In genomic region chr1:175317309-175317708, GRCh38 we compare ENCODE assay signal across 8 cellular contexts.
DNase-seq lines count a peak whose midpoint lies in the region; ATAC-seq, FAIRE-seq and TF ChIP-seq lines count a peak whose summit lies in the region.

No MANE protein-coding gene starts in this region.

- H3K36me3 ChIP-seq in HEK293 (ENCODE audit: control insufficient read depth in 2 of 2, insufficient read depth in 1 of 2, low read length in 2 of 2), result no peaks in the 10 kb centered on the region

- POLR2A ChIA-PET in HEK293 (lab: Yijun Ruan, JAX), result no interaction called here

- H3K9me3 ChIP-seq in HEK293 (ENCODE audit: control insufficient read depth, insufficient read depth, low read depth, low read length), result no peaks in the 10 kb centered on the region

- H3K4me1 Mint-ChIP-seq in CD14-positive monocyte, result peaks cover 9% of the 10 kb centered on the region
- H3K4me1 Mint-ChIP-seq in brain, result peaks cover 11% of the 10 kb centered on the region

- H3K9me3 Mint-ChIP-seq in CD14-positive monocyte (no peaks in the 10 kb centered on the region), brain (peaks cover 0 to 2% (median 0%) of the 10 kb centered on the region in 5 experiments)

- FAIRE-seq in urothelium cell line (lab: Jason Lieb, UNC), result no peak

- H3K36me3 Mint-ChIP-seq in CD14-positive monocyte (no peaks in the 10 kb centered on the region), brain (no peaks in the 10 kb centered on the region)

- no peak overlapping the region for H3K4me3 Mint-ChIP-seq in CD14-positive monocyte
- no peak overlapping the region for H3K4me3 Mint-ChIP-seq in brain

- no peak for ATAC-seq in HG03108 (IDR thresholded peaks at IDR 0.05; ENCODE audit: unreplicated experiment)
- ATAC-seq in HG03159 (IDR thresholded peaks at IDR 0.05; ENCODE audit: unreplicated experiment), result no peak
- ATAC-seq in HG02852 (IDR thresholded peaks at IDR 0.05; ENCODE audit: unreplicated experiment), result no peak

- H3K4me1 ChIP-seq in HEK293 (ENCODE audit: control insufficient read depth, insufficient read depth, low read length), result no peaks in the 10 kb centered on the region

- DNase-seq in CD14-positive monocyte (ENCODE audit: low spot score) (no peak), lung microvascular endothelial cell (ENCODE audit: low read depth in 2 of 2) (peak; percentile 17 to 27), urothelium cell line (ENCODE audit: low spot score) (no peak)

- no peak overlapping the region for H3K4me3 ChIP-seq in HEK293 (ENCODE audit: low read depth, low read length)

- no peak overlapping the region for H3K27ac ChIP-seq in HEK293 (ENCODE audit: extremely low read depth, low read depth, low read length)

- TF ChIP-seq CTCF in CD14-positive monocyte (IDR thresholded peaks at IDR 0.05) (peak; percentile 76), HEK293 (tag by site-specific recombination; IDR thresholded peaks at IDR 0.05) (no peak), brain (conservative IDR thresholded peaks at IDR 0.05) (peak; percentile 13 to 31)

- H3K27ac Mint-ChIP-seq in CD14-positive monocyte (no peak overlapping the region), brain (peak overlapping the region in 1 of 5 experiments; percentile 9)

- H3K27me3 Mint-ChIP-seq in CD14-positive monocyte (ENCODE audit: low read depth in 3 of 3) (peaks cover 2% of the 10 kb centered on the region in 3 donors), brain (peaks cover 4% of the 10 kb centered on the region)

- intact Hi-C loops in CD14-positive monocyte (cut with micrococcal nuclease), result loop anchor here in 1 of 2 donors (10.0 kb wide), 1 partner anchor 283 kb away; no protein-coding TSS in a partner anchor

- CTCF ChIA-PET in HEK293 (lab: Yijun Ruan, JAX), result interaction anchor here (0.5 to 7.6 kb wide), 22 partner anchors 12 to 569 kb away, joined by 3 to 156 read pairs (median 3); no protein-coding TSS in a partner anchor

TF ChIP-seq in HEK293, 187 proteins besides CTCF, POLR2A, EP300 and RAD21:
- no peak for TF ChIP-seq ZNF140 (tag by site-specific recombination; IDR thresholded peaks at IDR 0.05)
- no peak for TF ChIP-seq ZBTB26 (tag by site-specific recombination; optimal IDR thresholded peaks at IDR 0.05)
- no peak for TF ChIP-seq ZNF146 (tag by site-specific recombination; IDR thresholded peaks at IDR 0.05)
- TF ChIP-seq ZNF580 (tag by site-specific recombination; IDR thresholded peaks at IDR 0.05), result 0 out of 2 replicates have a peak, but pooled peaks have one; percentile 15

Comparison
In these comparisons a context has a peak if more than half of its experiments do, and no peak if none do; other contexts are left out.
1. DNase-seq: peak in lung microvascular endothelial cell (2 of 2); none in CD14-positive monocyte (single experiment) and urothelium cell line (single experiment).